ENCODE assay signal across 8 cellular contexts in the genomic region with DNA sequence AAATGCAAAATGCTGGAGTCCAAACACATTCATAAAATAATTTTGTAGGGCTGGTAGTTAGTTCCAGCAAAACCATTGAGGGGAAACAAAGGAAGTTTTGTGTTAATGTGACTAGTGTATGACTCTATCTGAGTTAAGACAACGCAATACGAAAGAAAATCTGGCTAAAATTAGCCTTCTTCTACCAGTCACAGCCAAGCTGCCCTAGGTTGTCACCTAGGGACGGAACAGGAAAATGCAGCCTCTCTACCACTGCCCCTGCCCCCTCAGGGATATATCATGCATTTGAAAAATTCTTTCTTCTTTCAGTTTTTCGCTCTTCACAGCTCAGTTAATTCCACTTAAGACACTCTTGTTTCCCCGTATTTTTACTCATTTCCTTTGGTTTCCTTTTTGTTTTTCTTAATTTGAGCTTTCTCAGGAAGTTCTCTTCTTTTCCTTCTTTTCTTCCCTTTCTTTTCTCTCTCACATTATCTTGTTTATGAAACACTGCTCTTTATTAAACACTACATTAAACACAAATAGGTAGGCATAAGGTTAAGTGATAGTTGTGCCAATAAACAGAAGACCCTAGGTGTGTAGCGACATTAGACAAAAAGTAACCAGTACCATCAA. TPM values are rescaled to one million over a fixed set of nuclear protein-coding genes. Genes with fewer than 3 reads are reported as not detected.
A peak's percentile ranks its signal among the peaks of the same experiment; 100 is the strongest.
DNase-seq lines count a peak whose midpoint lies in the region; ATAC-seq and TF ChIP-seq lines count a peak whose summit lies in the region.

No MANE protein-coding gene starts in this region.

- H3K27ac Mint-ChIP-seq in activated T-helper 1 cell treated with anti-CD3 and anti-CD28 coated beads, Interleukin-12 subunit alpha, Interleukin-12 subunit beta, Interleukin-2, Interleukin-4 antibody, amounts not matched to agents 30 ng/mL and 10 ng/mL and 1 ng/mL, durations not matched to agents 14 hours and 24 hours and 36 hours, result peak overlapping the region; percentile 29
- H3K27ac Mint-ChIP-seq in activated naive CD4-positive, alpha-beta T cell treated with anti-CD3 and anti-CD28 coated beads, Interleukin-2, amount 50 U/mL, for 72 hours, result peak overlapping the region in 1 of 2 donors; percentile 17

- H3K27me3 Mint-ChIP-seq in activated T-helper 1 cell treated with anti-CD3 and anti-CD28 coated beads, Interleukin-12 subunit alpha, Interleukin-12 subunit beta, Interleukin-2, Interleukin-4 antibody, amounts not matched to agents 30 ng/mL and 10 ng/mL and 1 ng/mL, durations not matched to agents 14 hours and 24 hours and 36 hours (ENCODE audit: insufficient read depth), result peaks cover 16% of the 10 kb centered on the region
- peaks cover 23% of the 10 kb centered on the region for H3K27me3 Mint-ChIP-seq in activated T-cell treated with anti-CD3 and anti-CD28 coated beads, Interleukin-2, amount 50 U/mL, for 4 hours (ENCODE audit: low read depth)

- no peak overlapping the region for H3K4me3 Mint-ChIP-seq in activated T-helper 1 cell treated with anti-CD3 and anti-CD28 coated beads, Interleukin-12 subunit alpha, Interleukin-12 subunit beta, Interleukin-2, Interleukin-4 antibody, amounts not matched to agents 30 ng/mL and 10 ng/mL and 1 ng/mL, durations not matched to agents 14 hours and 24 hours and 36 hours
- no peak overlapping the region for H3K4me3 Mint-ChIP-seq in activated T-cell treated with anti-CD3 and anti-CD28 coated beads, Interleukin-2, amount 50 U/mL, for 4 hours

- intact Hi-C loops in activated T-helper 1 cell treated with anti-CD3 and anti-CD28 coated beads, Interleukin-12 subunit alpha, Interleukin-12 subunit beta, Interleukin-2, Interleukin-4 antibody, amounts not matched to agents 30 ng/mL and 10 ng/mL and 1 ng/mL, durations not matched to agents 14 hours and 24 hours and 36 hours (cut with micrococcal nuclease), result no loop called here
- intact Hi-C loops in posterior cingulate gyrus (cut with DNase I), result no loop called here

- no peaks in the 10 kb centered on the region for H3K9me3 Mint-ChIP-seq in activated T-helper 1 cell treated with anti-CD3 and anti-CD28 coated beads, Interleukin-12 subunit alpha, Interleukin-12 subunit beta, Interleukin-2, Interleukin-4 antibody, amounts not matched to agents 30 ng/mL and 10 ng/mL and 1 ng/mL, durations not matched to agents 14 hours and 24 hours and 36 hours
- no peaks in the 10 kb centered on the region for H3K9me3 Mint-ChIP-seq in activated T-cell treated with anti-CD3 and anti-CD28 coated beads, Interleukin-2, amount 50 U/mL, for 4 hours
- peaks cover 4% of the 10 kb centered on the region in 2 donors for H3K9me3 Mint-ChIP-seq in activated naive CD4-positive, alpha-beta T cell treated with anti-CD3 and anti-CD28 coated beads, Interleukin-2, amount 50 U/mL, for 72 hours

- no peaks in the 10 kb centered on the region for H3K36me3 Mint-ChIP-seq in activated T-helper 1 cell treated with anti-CD3 and anti-CD28 coated beads, Interleukin-12 subunit alpha, Interleukin-12 subunit beta, Interleukin-2, Interleukin-4 antibody, amounts not matched to agents 30 ng/mL and 10 ng/mL and 1 ng/mL, durations not matched to agents 14 hours and 24 hours and 36 hours (ENCODE audit: low read depth)
- H3K36me3 Mint-ChIP-seq in activated T-cell treated with anti-CD3 and anti-CD28 coated beads, Interleukin-2, amount 50 U/mL, for 4 hours (ENCODE audit: insufficient read depth), result no peaks in the 10 kb centered on the region
- no peaks in the 10 kb centered on the region for H3K36me3 Mint-ChIP-seq in activated naive CD4-positive, alpha-beta T cell treated with anti-CD3 and anti-CD28 coated beads, Interleukin-2, amount 50 U/mL, for 72 hours

- peak; percentile 65 for TF ChIP-seq CTCF in GM12872 (IDR thresholded peaks at IDR 0.05; ENCODE audit: insufficient read depth, low read depth, low read length)

- no peaks in the 10 kb centered on the region for H3K4me1 Mint-ChIP-seq in activated T-helper 1 cell treated with anti-CD3 and anti-CD28 coated beads, Interleukin-12 subunit alpha, Interleukin-12 subunit beta, Interleukin-2, Interleukin-4 antibody, amounts not matched to agents 30 ng/mL and 10 ng/mL and 1 ng/mL, durations not matched to agents 14 hours and 24 hours and 36 hours (ENCODE audit: low read depth)
- no peaks in the 10 kb centered on the region for H3K4me1 Mint-ChIP-seq in activated T-cell treated with anti-CD3 and anti-CD28 coated beads, Interleukin-2, amount 50 U/mL, for 4 hours (ENCODE audit: low read depth)

- peak; percentile 49 for ATAC-seq in HG03378 (IDR thresholded peaks at IDR 0.05; ENCODE audit: unreplicated experiment)
- no peak for ATAC-seq in activated T-cell treated with anti-CD3 and anti-CD28 coated beads, Interleukin-2, amount 50 U/mL, for 4 hours
- no peak for ATAC-seq in activated naive CD4-positive, alpha-beta T cell treated with anti-CD3 and anti-CD28 coated beads, Interleukin-2, amount 50 U/mL, for 72 hours

- DNase-seq in activated T-helper 1 cell treated with anti-CD3 and anti-CD28 coated beads, Interleukin-12 subunit alpha, Interleukin-12 subunit beta, Interleukin-2, Interleukin-4 antibody, amounts not matched to agents 30 ng/mL and 10 ng/mL and 1 ng/mL, durations not matched to agents 14 hours and 24 hours and 36 hours (ENCODE audit: low spot score), result no peak
- DNase-seq in kidney tubule cell (ENCODE audit: low spot score) (peak; percentile 79), NCI-H446 treated with DMSO at 0.1 percent for 48 hours (lab: John Stamatoyannopoulos, UW) (no peak), posterior cingulate gyrus (no peak)
- DNase-seq in activated T-cell treated with anti-CD3 and anti-CD28 coated beads, Interleukin-2, amount 50 U/mL, for 4 hours, result no peak
- no peak for DNase-seq in activated naive CD4-positive, alpha-beta T cell treated with anti-CD3 and anti-CD28 coated beads, Interleukin-2, amount 50 U/mL, for 72 hours (ENCODE audit: low spot score in 2 of 2)

RNA-seq across cellular contexts. Expression of a gene that starts 30.6 kb away (rescaled TPM):
- total RNA-seq in activated T-helper 1 cell treated with anti-CD3 and anti-CD28 coated beads, Interleukin-12 subunit alpha, Interleukin-12 subunit beta, Interleukin-2, Interleukin-4 antibody, amounts not matched to agents 30 ng/mL and 10 ng/mL and 1 ng/mL, durations not matched to agents 14 hours and 24 hours and 36 hours, result not detected in 2 replicates
- not detected for total RNA-seq in activated T-cell treated with anti-CD3 and anti-CD28 coated beads, Interleukin-2, amount 50 U/mL, for 4 hours
- not detected for total RNA-seq in activated naive CD4-positive, alpha-beta T cell treated with anti-CD3 and anti-CD28 coated beads, Interleukin-2, amount 50 U/mL, for 72 hours
